Comparison of ENCODE assay signal across 8 cellular contexts in genomic region chr2:177551989-177552413, GRCh38.
DNase-seq lines count a peak whose midpoint lies in the region; ATAC-seq, FAIRE-seq and TF ChIP-seq lines count a peak whose summit lies in the region.

No MANE protein-coding gene starts in this region.

- H3K27me3 ChIP-seq in CD8-positive, alpha-beta T cell (ENCODE audit: insufficient read depth, low read length): no peaks in the 10 kb centered on the region
- H3K27me3 ChIP-seq in GM12878 (replicated peaks in 1 of 2; ENCODE audit: control insufficient read depth in 2 of 2, insufficient read depth in 2 of 2, low read length in 1 of 2): no peaks in the 10 kb centered on the region

- H3K36me3 ChIP-seq in CD8-positive, alpha-beta T cell (ENCODE audit: insufficient read depth, low read length): no peaks in the 10 kb centered on the region
- no peaks in the 10 kb centered on the region for H3K36me3 ChIP-seq in GM12878 (ENCODE audit: control insufficient read depth in 2 of 2, insufficient read depth in 2 of 2, low read length in 1 of 2)

- TF ChIP-seq EP300 in GM12878 (IDR thresholded peaks at IDR 0.05; ENCODE audit: borderline replicate concordance in 1 of 2, control insufficient read depth in 1 of 2, low read depth in 2 of 2, low read length in 2 of 2): no peak

- peak overlapping the region; percentile 100 for H3K27ac ChIP-seq in CD8-positive, alpha-beta T cell (ENCODE audit: low read depth, low read length)
- H3K27ac ChIP-seq in GM12878 (ENCODE audit: control insufficient read depth, insufficient read depth): peak overlapping the region; percentile 100; the same call in 1 of the 2 replicates

- peak in 1 of 7 experiments; percentile 18 for DNase-seq in CD8-positive, alpha-beta T cell
- DNase-seq in KBM-7 (peak; percentile 11), GM12878 (ENCODE audit: low read depth, low spot score) (no peak), islet precursor cell (peak; percentile 63), frontal cortex (ENCODE audit: low spot score in 2 of 2) (no peak)
- DNase-seq in stimulated activated naive B cell treated with anti-CD40 and anti-IgM and Interleukin-4, amounts not matched to agents 10 μg/mL and 1 μg/mL and 100 μg/mL, for 72 hours: no peak

- no peaks in the 10 kb centered on the region; the same call in 1 of the 2 replicates for H3K79me2 ChIP-seq in GM12878 (ENCODE audit: control insufficient read depth, insufficient read depth, low read length)

- 67% methylated on average over 12 of the region's 12 CpGs for WGBS in GM12878 (ENCODE audit: insufficient coverage, insufficient replicate concordance, low lambda C conversion rate, missing lambda C conversion rate)

- H3K27me3 Mint-ChIP-seq in CD8-positive, alpha-beta T cell (ENCODE audit: low read depth): no peaks in the 10 kb centered on the region
- no peaks in the 10 kb centered on the region for H3K27me3 Mint-ChIP-seq in stimulated activated naive B cell treated with anti-CD40 and anti-IgM and Interleukin-4, amounts not matched to agents 10 μg/mL and 1 μg/mL and 100 μg/mL, for 72 hours

- no peak for TF ChIP-seq RAD21 in GM12878 (IDR thresholded peaks at IDR 0.05; ENCODE audit: insufficient read depth, low read depth, low read length)

- POLR2A ChIA-PET in CD8-positive, alpha-beta T cell (lab: Charles Lee): interaction anchor here (1.2 to 1.6 kb wide), 2 partner anchors 288 to 340 kb away, joined by 4 to 5 read pairs; partner anchors contain the start of gene NFE2L2
- POLR2A ChIA-PET in GM12878 (lab: Charles Lee): no interaction called here

- intact Hi-C loops in CD8-positive, alpha-beta T cell (cut with DNase I, micrococcal nuclease): loop anchor here (1.0 to 10.0 kb wide), 8 partner anchors 159 to 1550 kb away; partner anchors contain the start of genes HNRNPA3 (in 2 of the 2), AGPS (in 1 of the 2), LNPK (in 1 of the 2) and MTX2 (in 1 of the 2)
- intact Hi-C loops in GM12878 (cut with micrococcal nuclease; ENCODE audit: unreplicated experiment): loop anchor here (5.0 kb wide), 1 partner anchor 65 kb away; a partner anchor contains a TSS

- peak overlapping the region; percentile 96 for H3K4me3 Mint-ChIP-seq in CD8-positive, alpha-beta T cell
- peak overlapping the region; percentile 88 to 90 for H3K4me3 Mint-ChIP-seq in stimulated activated naive B cell treated with anti-CD40 and anti-IgM and Interleukin-4, amounts not matched to agents 10 μg/mL and 1 μg/mL and 100 μg/mL, for 72 hours

- CTCF ChIA-PET in CD8-positive, alpha-beta T cell (lab: Charles Lee): interaction anchor here (1.9 kb wide), 1 partner anchor 387 kb away, joined by 6 read pairs; no protein-coding TSS in a partner anchor
- CTCF ChIA-PET in GM12878 (lab: Yijun Ruan, JAX): interaction anchor here (1.2 to 1.3 kb wide), 2 partner anchors 21 to 217 kb away, joined by 3 to 4 read pairs; no protein-coding TSS in a partner anchor

- H3K4me1 Mint-ChIP-seq in CD8-positive, alpha-beta T cell (ENCODE audit: low read depth): peaks cover 12% of the 10 kb centered on the region
- peaks cover 5 to 16% of the 10 kb centered on the region in 2 donors for H3K4me1 Mint-ChIP-seq in stimulated activated naive B cell treated with anti-CD40 and anti-IgM and Interleukin-4, amounts not matched to agents 10 μg/mL and 1 μg/mL and 100 μg/mL, for 72 hours

- H3K4me2 ChIP-seq in GM12878 (ENCODE audit: control insufficient read depth, insufficient read depth): peak overlapping the region; percentile 88

- FAIRE-seq in GM12878 (lab: Jason Lieb, UNC): no peak
- FAIRE-seq in frontal cortex (lab: Jason Lieb, UNC): no peak

- no TSS peak for BruUV-seq in GM12878 (replicated peaks; lab: Mats Ljungman, UMichigan)

- peak overlapping the region; percentile 100 for H2AFZ ChIP-seq in GM12878 (ENCODE audit: control insufficient read depth, low read depth, low read length)

- peak overlapping the region; percentile 99 for H3K4me3 ChIP-seq in CD8-positive, alpha-beta T cell (ENCODE audit: low read depth, low read length)
- peak overlapping the region; percentile 82 for H3K4me3 ChIP-seq in GM12878

- H3K9me3 Mint-ChIP-seq in CD8-positive, alpha-beta T cell: no peaks in the 10 kb centered on the region
- peaks cover 0 to 2% of the 10 kb centered on the region in 2 donors for H3K9me3 Mint-ChIP-seq in stimulated activated naive B cell treated with anti-CD40 and anti-IgM and Interleukin-4, amounts not matched to agents 10 μg/mL and 1 μg/mL and 100 μg/mL, for 72 hours

- peak overlapping the region; percentile 99 for H3K27ac Mint-ChIP-seq in CD8-positive, alpha-beta T cell
- H3K27ac Mint-ChIP-seq in stimulated activated naive B cell treated with anti-CD40 and anti-IgM and Interleukin-4, amounts not matched to agents 10 μg/mL and 1 μg/mL and 100 μg/mL, for 72 hours: peak overlapping the region; percentile 99

- H3K36me3 Mint-ChIP-seq in CD8-positive, alpha-beta T cell: peaks cover 8% of the 10 kb centered on the region
- H3K36me3 Mint-ChIP-seq in stimulated activated naive B cell treated with anti-CD40 and anti-IgM and Interleukin-4, amounts not matched to agents 10 μg/mL and 1 μg/mL and 100 μg/mL, for 72 hours: peaks cover 3 to 7% of the 10 kb centered on the region in 2 donors

- no peak for ATAC-seq in CD8-positive, alpha-beta T cell
- no peak for ATAC-seq in GM12878
- no peak for ATAC-seq in stimulated activated naive B cell treated with anti-CD40 and anti-IgM and Interleukin-4, amounts not matched to agents 10 μg/mL and 1 μg/mL and 100 μg/mL, for 72 hours (replicated peaks)
- ATAC-seq in HG03469 (IDR thresholded peaks at IDR 0.05; ENCODE audit: unreplicated experiment): no peak
- no peak for ATAC-seq in GM21367 (IDR thresholded peaks at IDR 0.05; ENCODE audit: unreplicated experiment)

- SMC1A ChIA-PET in GM12878 (lab: Charles Lee; ENCODE audit: uncharacterized antibody, unreplicated experiment): interaction anchor here (1.4 kb wide), 1 partner anchor 34 kb away, joined by 3 read pairs; no protein-coding TSS in a partner anchor

- H3K9me3 ChIP-seq in CD8-positive, alpha-beta T cell (ENCODE audit: low read length): no peaks in the 10 kb centered on the region
- no peaks in the 10 kb centered on the region for H3K9me3 ChIP-seq in GM12878 (replicated peaks; ENCODE audit: control insufficient read depth, insufficient read depth, low read length)

- no peak for TF ChIP-seq POLR2A in GM12878 (IDR thresholded peaks at IDR 0.05; ENCODE audit: low read depth, low read length)

- TF ChIP-seq CTCF in CD8-positive, alpha-beta T cell (IDR thresholded peaks at IDR 0.05): no peak
- TF ChIP-seq CTCF in GM12878 (IDR thresholded peaks at IDR 0.05 in 2 of 3, conservative IDR thresholded peaks at IDR 0.05 in 1 of 3; ENCODE audit: control insufficient read depth in 2 of 3, extremely low read depth in 1 of 3, insufficient read depth in 1 of 3, low read depth in 3 of 3, low read length in 3 of 3): no peak

- no peaks in the 10 kb centered on the region for H4K20me1 ChIP-seq in GM12878 (ENCODE audit: control insufficient read depth, insufficient read depth)

- H3K9ac ChIP-seq in GM12878 (ENCODE audit: control insufficient read depth, insufficient read depth, low read length): peak overlapping the region; percentile 97

- H3K4me1 ChIP-seq in CD8-positive, alpha-beta T cell (ENCODE audit: insufficient read depth, low read length): peaks cover 6% of the 10 kb centered on the region
- H3K4me1 ChIP-seq in GM12878 (ENCODE audit: control insufficient read depth, insufficient read depth, low read length): peaks cover 17% of the 10 kb centered on the region

- in situ Hi-C loops in KBM-7 (cut with MboI; ENCODE audit: low pct_unique_long_range_greater_than_20kb, low sequenced_read_pairs): no loop called here
- in situ Hi-C loops in GM12878 (cut with MboI): no loop called here

- RAD21 ChIA-PET in GM12878 (lab: Charles Lee; ENCODE audit: unreplicated experiment): no interaction called here

TF ChIP-seq in GM12878, 131 proteins besides CTCF, POLR2A, EP300 and RAD21:
- TF ChIP-seq HDAC2 (IDR thresholded peaks at IDR 0.05): no peak
- no peak for TF ChIP-seq MTA3 (IDR thresholded peaks at IDR 0.05; ENCODE audit: borderline replicate concordance, low read length)
- TF ChIP-seq SMC3 (IDR thresholded peaks at IDR 0.05; ENCODE audit: borderline replicate concordance, low read length): no peak
- no peak for TF ChIP-seq TCF7 (IDR thresholded peaks at IDR 0.05; ENCODE audit: borderline replicate concordance)
- no peak for TF ChIP-seq SMARCA5 (IDR thresholded peaks at IDR 0.05)
- TF ChIP-seq BRCA1 (IDR thresholded peaks at IDR 0.05; ENCODE audit: low read depth, low read length): no peak
- no peak for TF ChIP-seq PRDM15 (CRISPR knock-in tag; IDR thresholded peaks at IDR 0.05)
- TF ChIP-seq SPI1 (IDR thresholded peaks at IDR 0.05; ENCODE audit: borderline replicate concordance, insufficient read depth, low read depth, low read length): no peak

Comparison
In these comparisons a context has a peak if more than half of its experiments do, and no peak if none do; other contexts are left out.
1. DNase-seq: peak in KBM-7 (single experiment) and islet precursor cell (single experiment); none in GM12878 (single experiment), stimulated activated naive B cell treated with anti-CD40 and anti-IgM and Interleukin-4, amounts not matched to agents 10 μg/mL and 1 μg/mL and 100 μg/mL, for 72 hours (single experiment) and frontal cortex (0 of 2).